In the genomic region with DNA sequence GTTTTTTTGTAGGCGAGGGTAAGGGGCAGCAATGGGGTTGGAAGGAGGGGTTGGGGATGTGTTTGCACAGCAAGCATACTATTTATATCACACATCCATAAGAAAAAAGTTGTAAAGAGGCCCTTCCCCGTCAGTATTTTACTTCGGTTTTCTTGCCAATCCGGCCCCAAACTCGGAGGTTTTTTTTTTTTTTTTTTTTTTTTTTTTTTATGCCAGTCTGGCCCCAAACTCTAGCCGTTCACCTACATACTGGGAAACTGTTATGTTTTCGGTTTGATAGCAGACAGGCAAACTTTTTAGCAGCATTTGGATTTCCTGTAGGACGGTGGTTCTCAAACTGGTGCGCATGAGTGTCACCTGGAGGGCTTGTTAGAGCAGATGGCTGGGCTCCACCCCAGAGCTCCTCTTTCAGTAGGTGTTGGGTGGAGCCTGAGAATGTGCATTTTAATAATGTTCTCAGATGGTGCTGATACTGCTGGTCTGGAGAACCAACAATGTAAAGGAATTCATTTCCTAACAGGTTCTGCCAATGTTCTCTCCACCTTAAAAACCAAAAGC, we compare ENCODE assay signal across 8 cellular contexts.
DNase-seq lines count a peak whose midpoint lies in the region; ATAC-seq and TF ChIP-seq lines count a peak whose summit lies in the region.

No MANE protein-coding gene starts in this region.

- CTCF ChIA-PET in activated CD4-positive, alpha-beta T cell treated with anti-CD3 and anti-CD28 coated beads, Interleukin-2, amount 10 ng/mL, durations not matched to agents 7 days and 5 days (lab: Charles Lee): interaction anchor here (0.5 to 2.3 kb wide), 17 partner anchors 8 to 212 kb away, joined by 3 to 12 read pairs (median 4); no protein-coding TSS in a partner anchor

- no peak for TF ChIP-seq EP300 in suprapubic skin (IDR thresholded peaks at IDR 0.05)

- no peaks in the 10 kb centered on the region for H3K36me3 Mint-ChIP-seq in activated CD4-positive, alpha-beta T cell treated with anti-CD3 and anti-CD28 coated beads, Interleukin-2, amount 10 ng/mL, durations not matched to agents 7 days and 5 days (ENCODE audit: low read depth)

- no peaks in the 10 kb centered on the region for H3K9me3 Mint-ChIP-seq in activated CD4-positive, alpha-beta T cell treated with anti-CD3 and anti-CD28 coated beads, Interleukin-2, amount 10 ng/mL, durations not matched to agents 7 days and 5 days

- H3K9me3 ChIP-seq in cardiac muscle cell (ENCODE audit: low read depth): no peaks in the 10 kb centered on the region
- H3K9me3 ChIP-seq in suprapubic skin: no peaks in the 10 kb centered on the region

- H3K36me3 ChIP-seq in cardiac muscle cell (no peaks in the 10 kb centered on the region), suprapubic skin (no peaks in the 10 kb centered on the region)

- 13% methylated on average over 9 of the region's 9 CpGs for WGBS in suprapubic skin

- H3K4me3 Mint-ChIP-seq in activated CD4-positive, alpha-beta T cell treated with anti-CD3 and anti-CD28 coated beads, Interleukin-2, amount 10 ng/mL, durations not matched to agents 7 days and 5 days: peak overlapping the region; percentile 73

- H3K27ac ChIP-seq in cardiac muscle cell: no peak overlapping the region
- peak overlapping the region; percentile 82 for H3K27ac ChIP-seq in suprapubic skin

- peak in 1 of 2 donors; percentile 29 for DNase-seq in cardiac muscle cell (ENCODE audit: low read depth in 1 of 2, low spot score in 1 of 2)
- no peak for DNase-seq in Right ventricle myocardium superior
- DNase-seq in activated CD4-positive, alpha-beta T cell treated with anti-CD3 and anti-CD28 coated beads, Interleukin-2, amount 10 ng/mL, durations not matched to agents 7 days and 5 days: no peak
- DNase-seq in suprapubic skin (ENCODE audit: low spot score in 2 of 2): no peak
- no peak for DNase-seq in SIG-M5 (lab: John Stamatoyannopoulos, UW)
- DNase-seq in activated effector memory CD4-positive, alpha-beta T cell treated with Interleukin-2 at 50 U/mL for 16 hours: no peak
- no peak for DNase-seq in HCEC 1CT

- no peak for TF ChIP-seq CTCF in cardiac muscle cell (IDR thresholded peaks at IDR 0.05; ENCODE audit: low read depth, low read length)
- TF ChIP-seq CTCF in suprapubic skin (IDR thresholded peaks at IDR 0.05): no peak

- H3K4me3 ChIP-seq in cardiac muscle cell: peak overlapping the region; percentile 42
- peak overlapping the region; percentile 67 for H3K4me3 ChIP-seq in iPS-11a (ENCODE audit: low read depth, low read length)
- peak overlapping the region; percentile 53 for H3K4me3 ChIP-seq in suprapubic skin

- H3K27me3 ChIP-seq in cardiac muscle cell: no peaks in the 10 kb centered on the region
- no peaks in the 10 kb centered on the region for H3K27me3 ChIP-seq in suprapubic skin

- no peak overlapping the region for H3K27ac Mint-ChIP-seq in activated CD4-positive, alpha-beta T cell treated with anti-CD3 and anti-CD28 coated beads, Interleukin-2, amount 10 ng/mL, durations not matched to agents 7 days and 5 days

- TF ChIP-seq POLR2A in suprapubic skin (IDR thresholded peaks at IDR 0.05): no peak

- POLR2A ChIA-PET in activated CD4-positive, alpha-beta T cell treated with anti-CD3 and anti-CD28 coated beads, Interleukin-2, amount 10 ng/mL, durations not matched to agents 7 days and 5 days (lab: Charles Lee): no interaction called here

- H3K4me1 ChIP-seq in cardiac muscle cell (ENCODE audit: low read depth): no peaks in the 10 kb centered on the region
- peaks cover 31% of the 10 kb centered on the region for H3K4me1 ChIP-seq in suprapubic skin

- H3K27me3 Mint-ChIP-seq in activated CD4-positive, alpha-beta T cell treated with anti-CD3 and anti-CD28 coated beads, Interleukin-2, amount 10 ng/mL, durations not matched to agents 7 days and 5 days: peaks cover 46% of the 10 kb centered on the region

- ATAC-seq in Right ventricle myocardium superior (ENCODE audit: poor library complexity): no peak

- intact Hi-C loops in Right ventricle myocardium superior (cut with DNase I): loop anchor here (5.0 to 10.0 kb wide), 4 partner anchors 77 to 850 kb away; a partner anchor contains a TSS

- peaks cover 22% of the 10 kb centered on the region for H3K4me1 Mint-ChIP-seq in activated CD4-positive, alpha-beta T cell treated with anti-CD3 and anti-CD28 coated beads, Interleukin-2, amount 10 ng/mL, durations not matched to agents 7 days and 5 days
